ENCODE assay signal across 7 cellular contexts in the genomic region with DNA sequence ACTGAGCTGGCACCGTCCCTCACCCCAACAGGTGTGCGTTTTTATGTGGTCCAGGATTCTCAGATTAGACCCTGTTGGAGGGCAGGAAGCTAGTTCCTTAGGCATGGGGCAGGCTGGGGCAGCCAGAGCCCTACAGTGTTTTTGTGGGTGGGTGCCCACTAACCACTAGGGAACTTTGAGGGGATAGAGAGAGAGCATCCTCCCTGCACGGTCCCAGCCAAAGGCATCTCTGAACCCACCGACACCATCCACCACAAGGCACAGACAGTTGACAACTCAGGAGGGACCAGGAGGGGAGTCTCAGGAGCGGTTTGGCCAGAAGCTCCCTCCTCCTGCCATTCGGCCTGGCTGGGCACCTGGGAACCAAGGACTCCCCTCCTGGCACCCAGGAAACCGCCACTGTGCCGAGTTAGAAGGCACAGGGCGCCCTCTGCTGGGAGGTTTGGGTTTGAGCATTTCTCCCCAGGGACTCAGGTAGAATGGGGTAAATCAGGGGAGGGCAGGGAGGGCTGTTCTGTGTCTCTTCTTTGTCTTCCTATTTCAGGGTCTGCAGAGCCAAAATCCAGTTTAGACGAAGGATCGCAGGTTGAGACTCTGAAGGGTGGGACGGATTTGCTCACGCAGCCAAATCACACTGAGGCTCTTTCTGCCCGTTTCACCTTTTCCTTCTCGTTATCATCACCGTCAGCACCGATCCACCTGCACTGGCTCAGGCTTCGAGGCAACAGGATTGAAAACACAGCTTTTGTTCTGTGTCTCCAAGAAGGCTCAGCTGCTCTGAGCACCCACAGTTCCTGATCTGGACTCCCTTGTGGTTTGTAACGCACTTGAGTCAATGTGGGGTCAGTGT.
A peak's percentile ranks its signal among the peaks of the same experiment; 100 is the strongest.
DNase-seq lines count a peak whose midpoint lies in the region; ATAC-seq and TF ChIP-seq lines count a peak whose summit lies in the region.

No MANE protein-coding gene starts in this region.

- no peak overlapping the region for H3K4me3 ChIP-seq in coronary artery
- no peak overlapping the region for H3K4me3 ChIP-seq in mucosa of descending colon
- H3K4me3 ChIP-seq in thyroid gland (replicated peaks in 1 of 3): no peak overlapping the region

- H3K9me3 ChIP-seq in mucosa of descending colon (no peaks in the 10 kb centered on the region), thyroid gland (no peaks in the 10 kb centered on the region)

- 57 to 60% methylated on average over 17 to 18 of the region's 19 CpGs for WGBS in thyroid gland, 2 donors

- H3K27me3 ChIP-seq in thyroid gland: no peaks in the 10 kb centered on the region

- H3K27ac ChIP-seq in coronary artery: peak overlapping the region in 1 of 2 donors; percentile 76
- no peak overlapping the region for H3K27ac ChIP-seq in thyroid gland

- no peak for TF ChIP-seq POLR2A in thyroid gland (IDR thresholded peaks at IDR 0.05)

- intact Hi-C loops in mucosa of descending colon (cut with DNase I, micrococcal nuclease): loop anchor here (2.0 to 5.0 kb wide), 2 partner anchors 70 to 75 kb away; no protein-coding TSS in a partner anchor
- intact Hi-C loops in thyroid gland (cut with DNase I): no loop called here

- DNase-seq in NCI-H128 (lab: John Stamatoyannopoulos, UW; ENCODE audit: unreplicated experiment) (peak; percentile 22), coronary artery (ENCODE audit: low spot score) (peak; percentile 73), mucosa of descending colon (peak in 2 of 3 donors; percentile 71 to 80), thyroid gland (peak; percentile 69 to 71), DMS79 (lab: John Stamatoyannopoulos, UW) (no peak)
- peak; percentile 79 for DNase-seq in activated CD4-positive, alpha-beta T cell treated with anti-CD3 and anti-CD28 coated beads for 48 hours

- peak; percentile 81 for TF ChIP-seq CTCF in GM12872 (IDR thresholded peaks at IDR 0.05; ENCODE audit: insufficient read depth, low read depth, low read length)
- peak; percentile 36 for TF ChIP-seq CTCF in coronary artery (IDR thresholded peaks at IDR 0.05)
- peak; percentile 35 for TF ChIP-seq CTCF in mucosa of descending colon (IDR thresholded peaks at IDR 0.05)
- peak; percentile 41 to 84 (median 66) for TF ChIP-seq CTCF in thyroid gland (IDR thresholded peaks at IDR 0.05)

- peak; percentile 86 for ATAC-seq in mucosa of descending colon

- no peaks in the 10 kb centered on the region for H3K36me3 ChIP-seq in mucosa of descending colon (ENCODE audit: low read depth)
- H3K36me3 ChIP-seq in thyroid gland: no peaks in the 10 kb centered on the region

- no peaks in the 10 kb centered on the region for H3K4me1 ChIP-seq in mucosa of descending colon (ENCODE audit: low read depth)
- H3K4me1 ChIP-seq in thyroid gland: no peaks in the 10 kb centered on the region
